In the genomic region with DNA sequence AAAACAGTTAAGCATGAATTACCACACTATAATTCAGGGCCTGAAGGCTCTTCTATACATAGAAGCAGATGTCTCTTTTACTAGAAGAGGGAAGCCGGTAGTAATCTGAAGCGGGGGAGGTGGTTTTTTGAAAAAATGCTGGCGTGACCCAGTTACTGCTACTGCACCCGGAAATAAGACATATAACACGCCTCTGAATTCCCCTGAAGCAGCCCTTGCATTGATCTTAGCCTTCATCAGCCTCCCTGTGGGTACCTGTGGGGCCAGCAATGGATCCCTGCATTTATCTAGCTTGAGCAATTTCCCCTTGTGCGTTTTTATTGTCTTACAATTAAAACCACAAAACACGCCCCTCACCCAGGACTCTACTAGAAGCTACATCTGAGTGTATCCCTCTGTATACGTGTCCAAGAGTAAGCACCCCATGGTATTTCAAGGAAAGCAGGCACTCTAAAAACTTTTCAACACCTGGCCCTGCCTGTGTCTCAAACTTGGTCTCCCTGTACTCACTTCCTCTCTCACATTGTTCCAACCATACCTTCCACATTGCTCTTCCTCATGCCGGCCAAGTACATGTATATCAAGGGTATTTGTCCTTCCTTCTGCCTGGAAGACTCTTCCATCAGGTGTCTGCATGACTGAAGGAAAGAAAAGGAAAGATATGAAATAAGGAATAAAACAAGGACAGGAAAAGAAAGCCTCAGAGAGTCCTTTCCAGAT, we compare ENCODE assay signal across 11 cellular contexts.
DNase-seq lines count a peak whose midpoint lies in the region; ATAC-seq and TF ChIP-seq lines count a peak whose summit lies in the region.
"Had no signal": no experiment of that assay in that cellular context is flagged by ENCODE, and none has a peak within 500 bp of the region (broad histone marks: within the 10 kb centered on the region; RNA-seq: fewer than 3 reads in every experiment).

No MANE protein-coding gene starts in this region.

- TF ChIP-seq CTCF in A673 (conservative IDR thresholded peaks at IDR 0.05; ENCODE audit: low read depth, low read length): no peak

- POLR2A ChIA-PET in A673 (lab: Charles Lee; ENCODE audit: low non-redundant PET): no interaction called here

- DNase-seq in SW480 (ENCODE audit: low spot score) (peak; percentile 7), NCI-H2081 (lab: John Stamatoyannopoulos, UW) (no peak), A673 (ENCODE audit: low spot score) (no peak)
- DNase-seq in activated naive CD4-positive, alpha-beta T cell treated with Interleukin-2 at 50 U/mL for 16 hours: peak; percentile 47
- DNase-seq in stimulated activated CD4-positive, alpha-beta T cell treated with anti-CD3 and anti-CD28 coated beads, Interleukin-4, amount 100 ng/mL, for 24 hours: peak; percentile 47
- DNase-seq: PC-9 had no signal

- H3K4me1 ChIP-seq in A673 (ENCODE audit: insufficient read depth, low read length, poor library complexity, severe bottlenecking): no peaks in the 10 kb centered on the region

- CTCF ChIA-PET in A673 (lab: Charles Lee): no interaction called here

- no peak overlapping the region for H3K27ac ChIP-seq in A673 (ENCODE audit: low read depth, low read length, poor library complexity, severe bottlenecking)
- H3K27ac ChIP-seq: cardiac muscle cell, PC-9, thoracic aorta had no signal

- H3K27me3 ChIP-seq in A673 (replicated peaks; ENCODE audit: insufficient read depth, low read depth, low read length, poor library complexity): no peaks in the 10 kb centered on the region
- H3K27me3 ChIP-seq: cardiac muscle cell had no signal

- peak; percentile 88 for ATAC-seq in GM18502 (IDR thresholded peaks at IDR 0.05; ENCODE audit: poor library complexity, unreplicated experiment)
- no peak for ATAC-seq in HG02981 (IDR thresholded peaks at IDR 0.05; ENCODE audit: unreplicated experiment)
- no peak for ATAC-seq in GM21515 (IDR thresholded peaks at IDR 0.05; ENCODE audit: unreplicated experiment)

- no peak overlapping the region for H3K4me3 ChIP-seq in A673 (ENCODE audit: low read depth, low read length, poor library complexity, severe bottlenecking)
- H3K4me3 ChIP-seq: cardiac muscle cell, PC-9, thoracic aorta had no signal

- no TSS peak for BruUV-seq in A673 (replicated peaks; lab: Mats Ljungman, UMichigan)

- H3K9me3 ChIP-seq in A673 (ENCODE audit: low read depth, low read length, poor library complexity, severe bottlenecking): no peaks in the 10 kb centered on the region
- H3K9me3 ChIP-seq: thoracic aorta had no signal

- intact Hi-C loops in A673 (cut with micrococcal nuclease; ENCODE audit: unreplicated experiment): no loop called here

- no peaks in the 10 kb centered on the region for H3K36me3 ChIP-seq in A673 (ENCODE audit: insufficient read depth, low read length, poor library complexity, severe bottlenecking)
- H3K36me3 ChIP-seq: cardiac muscle cell, thoracic aorta had no signal

Comparison
In these comparisons a context has a peak if more than half of its experiments do, and no peak if none do; other contexts are left out.
1. DNase-seq: peak in SW480 (single experiment), activated naive CD4-positive, alpha-beta T cell treated with Interleukin-2 at 50 U/mL for 16 hours (single experiment) and stimulated activated CD4-positive, alpha-beta T cell treated with anti-CD3 and anti-CD28 coated beads, Interleukin-4, amount 100 ng/mL, for 24 hours (single experiment); none in NCI-H2081 (0 of 2) and A673 (single experiment).